ENCODE assay signal across 12 cellular contexts in genomic region chr11:17244046-17244445, GRCh38. TPM values are rescaled to one million over a fixed set of nuclear protein-coding genes. Genes with fewer than 3 reads are reported as not detected.
DNase-seq lines count a peak whose midpoint lies in the region; ATAC-seq and TF ChIP-seq lines count a peak whose summit lies in the region.
"Had no signal": no experiment of that assay in that cellular context is flagged by ENCODE, and none has a peak within 500 bp of the region (broad histone marks: within the 10 kb centered on the region; RNA-seq: fewer than 3 reads in every experiment).

No MANE protein-coding gene starts in this region.

- DNase-seq in GM13976 (ENCODE audit: low spot score) (peak; percentile 32), NOMO-1 treated with DMSO at 0.1 percent for 48 hours (lab: John Stamatoyannopoulos, UW; ENCODE audit: unreplicated experiment) (peak; percentile 76), T-helper 17 cell (no peak), ACHN (no peak), foreskin keratinocyte (no peak)
- DNase-seq: activated effector memory CD4-positive, alpha-beta T cell treated with Interleukin-2 at 50 U/mL for 16 hours; NCI-H1105 treated with DMSO at 0.1 percent for 48 hours; OCI-M1 had no signal

- H3K27me3 Mint-ChIP-seq in T-helper 17 cell, result no peaks in the 10 kb centered on the region
- H3K27me3 Mint-ChIP-seq: progenitor cell of endocrine pancreas had no signal

- TF ChIP-seq CTCF in GM13976 (IDR thresholded peaks at IDR 0.05; ENCODE audit: borderline replicate concordance, control extremely low read depth, extremely low read depth, insufficient read depth, missing control alignments) (no peak), foreskin keratinocyte (conservative IDR thresholded peaks at IDR 0.05) (no peak)

- no peak overlapping the region for H3K4me3 Mint-ChIP-seq in T-helper 17 cell

- no peaks in the 10 kb centered on the region for H3K36me3 Mint-ChIP-seq in T-helper 17 cell (ENCODE audit: low read depth)

- H3K27ac Mint-ChIP-seq in T-helper 17 cell, result no peak overlapping the region
- H3K27ac Mint-ChIP-seq: progenitor cell of endocrine pancreas had no signal

- no peaks in the 10 kb centered on the region for H3K27me3 ChIP-seq in foreskin keratinocyte

- peak; percentile 95 for ATAC-seq in GM19463 (IDR thresholded peaks at IDR 0.05; ENCODE audit: unreplicated experiment)
- ATAC-seq in HG03060 (IDR thresholded peaks at IDR 0.05; ENCODE audit: low read depth, unreplicated experiment), result peak; percentile 70
- no peak for ATAC-seq in T-helper 17 cell
- ATAC-seq in foreskin keratinocyte, result no peak
- ATAC-seq in GM19324 (IDR thresholded peaks at IDR 0.05; ENCODE audit: low FRiP score, unreplicated experiment), result no peak

- no peaks in the 10 kb centered on the region for H3K4me1 ChIP-seq in foreskin keratinocyte

- H3K4me1 Mint-ChIP-seq in T-helper 17 cell, result no peaks in the 10 kb centered on the region

- in situ Hi-C loops in GM13976 (cut with MboI; ENCODE audit: low sequenced_read_pairs, unreplicated experiment), result loop anchor here (25.0 kb wide), 1 partner anchor 118 kb away; the partner anchor contains the start of gene NCR3LG1
- in situ Hi-C loops in ACHN (cut with HindIII; ENCODE audit: low pct_ligation_motif_present, low pct_unique_long_range_greater_than_20kb, low sequenced_read_pairs), result no loop called here

- no peak overlapping the region for H3K27ac ChIP-seq in foreskin keratinocyte

- H3K9me3 ChIP-seq in T-helper 17 cell (ENCODE audit: control insufficient read depth, low read length, poor library complexity, severe bottlenecking), result no peaks in the 10 kb centered on the region

RNA-seq across cellular contexts. Expression of gene NUCB2, which starts 32.5 kb away (rescaled TPM):
- total RNA-seq in T-helper 17 cell (10 to 100 TPM; 29.5 to 33.6 TPM), foreskin keratinocyte (53.1 and 60.3 TPM in 2 replicates)
- 41.9 and 50.8 TPM in 2 replicates for polyA plus RNA-seq in foreskin keratinocyte

RNA-seq across cellular contexts. Expression of gene PIK3C2A, which starts 36.3 kb away (rescaled TPM):
- 10 to 100 TPM; 33.0 to 42.0 TPM for total RNA-seq in T-helper 17 cell
- total RNA-seq in foreskin keratinocyte, result 51.4 and 62.0 TPM in 2 replicates
- polyA plus RNA-seq in foreskin keratinocyte, result 4.3 and 6.4 TPM in 2 replicates

Comparison
In these comparisons a context has a peak if more than half of its experiments do, and no peak if none do; other contexts are left out.
1. DNase-seq: peak in GM13976 (single experiment) and NOMO-1 treated with DMSO at 0.1 percent for 48 hours (single experiment); none in T-helper 17 cell (0 of 3), ACHN (single experiment) and foreskin keratinocyte (0 of 2).
2. ATAC-seq: peak in GM19463 (single experiment) and HG03060 (single experiment); none in T-helper 17 cell (single experiment), foreskin keratinocyte (single experiment) and GM19324 (single experiment).